8 cellular contexts compared by ENCODE assay signal in the genomic region with DNA sequence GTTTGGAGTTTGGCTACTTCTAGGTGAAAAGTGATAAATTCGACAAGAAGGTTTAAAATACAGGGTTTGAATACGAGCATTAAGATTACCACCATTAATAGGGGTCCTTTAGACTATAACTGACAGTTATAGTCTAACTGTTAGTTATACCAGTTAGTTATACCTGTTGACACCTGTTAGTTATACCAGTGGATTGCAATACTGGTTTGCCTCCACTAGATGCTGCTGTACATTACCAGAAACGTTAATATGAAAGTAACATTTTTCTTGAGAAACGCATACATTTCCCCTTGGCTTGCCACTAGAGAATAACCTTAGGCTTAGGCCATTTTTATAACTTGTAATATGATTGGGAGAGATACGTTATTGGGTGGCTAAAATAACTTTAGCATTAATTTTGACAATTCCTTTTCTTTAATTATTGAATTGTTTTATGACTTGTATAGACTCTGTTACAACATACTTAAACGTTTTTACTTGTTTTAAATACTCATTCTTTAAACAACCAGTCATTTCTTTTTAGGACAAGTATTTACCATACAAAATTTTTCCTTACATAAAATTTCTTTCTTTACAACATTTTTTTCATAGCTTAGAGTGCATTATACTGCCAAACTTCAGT.
DNase-seq lines count a peak whose midpoint lies in the region; ATAC-seq and TF ChIP-seq lines count a peak whose summit lies in the region.

No MANE protein-coding gene starts in this region.

- no peak overlapping the region for H3K4me3 ChIP-seq in heart right ventricle
- no peak overlapping the region for H3K4me3 ChIP-seq in transverse colon

- H3K36me3 ChIP-seq in heart right ventricle, result no peaks in the 10 kb centered on the region
- no peaks in the 10 kb centered on the region for H3K36me3 ChIP-seq in transverse colon

- DNase-seq in heart right ventricle (no peak), left cardiac atrium (no peak), NCI-H526 treated with DMSO at 0.1 percent for 48 hours (lab: John Stamatoyannopoulos, UW) (peak; percentile 4), endothelial cell (ENCODE audit: low spot score) (no peak), transverse colon (no peak), DMS79 treated with DMSO at 0.1 percent for 48 hours (lab: John Stamatoyannopoulos, UW) (no peak), T1000 (lab: John Stamatoyannopoulos, UW) (no peak)

- no peak for TF ChIP-seq POLR2A in transverse colon (IDR thresholded peaks at IDR 0.05)

- H3K27ac ChIP-seq in heart right ventricle (no peak overlapping the region), transverse colon (no peak overlapping the region)

- H3K4me3 Mint-ChIP-seq in endothelial cell (ENCODE audit: unreplicated experiment), result no peak overlapping the region

- peaks cover 15% of the 10 kb centered on the region for H3K9me3 Mint-ChIP-seq in endothelial cell (ENCODE audit: unreplicated experiment)

- H3K27me3 ChIP-seq in heart right ventricle (no peaks in the 10 kb centered on the region), transverse colon (no peaks in the 10 kb centered on the region)

- peaks cover 3% of the 10 kb centered on the region for H3K4me1 Mint-ChIP-seq in endothelial cell (ENCODE audit: unreplicated experiment)

- H3K4me1 ChIP-seq in heart right ventricle, result no peaks in the 10 kb centered on the region
- no peaks in the 10 kb centered on the region for H3K4me1 ChIP-seq in transverse colon

- no peak for TF ChIP-seq EP300 in transverse colon (IDR thresholded peaks at IDR 0.05; ENCODE audit: low read depth)

- H3K9me3 ChIP-seq in heart right ventricle, result peaks cover 0 to 52% (median 24%) of the 10 kb centered on the region in 11 donors
- peaks cover 6 to 30% of the 10 kb centered on the region in 2 donors for H3K9me3 ChIP-seq in transverse colon

- in situ Hi-C loops in transverse colon (cut with MboI; ENCODE audit: low pct_ligation_motif_present in 1 of 4, low pct_unique_long_range_greater_than_20kb in 1 of 4, low sequenced_read_pairs in 3 of 4), result no loop called here

- WGBS in heart right ventricle, 2 donors, result 40 to 54% methylated on average over 6 of the region's 6 CpGs
- WGBS in transverse colon (ENCODE audit: low coverage in 1 of 2), 2 donors, result 37 to 51% methylated on average over 6 of the region's 6 CpGs

- H3K27ac Mint-ChIP-seq in endothelial cell (ENCODE audit: unreplicated experiment), result no peak overlapping the region

- ATAC-seq in heart right ventricle, result no peak
- no peak for ATAC-seq in left cardiac atrium
- ATAC-seq in HG02840 (IDR thresholded peaks at IDR 0.05; ENCODE audit: low FRiP score, unreplicated experiment), result peak; percentile 79

- peaks cover 9% of the 10 kb centered on the region for H3K36me3 Mint-ChIP-seq in endothelial cell (ENCODE audit: low read depth, unreplicated experiment)

- H3K27me3 Mint-ChIP-seq in endothelial cell (ENCODE audit: unreplicated experiment), result peaks cover 5% of the 10 kb centered on the region

- TF ChIP-seq CTCF in heart right ventricle (IDR thresholded peaks at IDR 0.05) (peak in 8 of 9 donors; percentile 20 to 61 (median 46)), endothelial cell (IDR thresholded peaks at IDR 0.05; ENCODE audit: unreplicated experiment) (peak; percentile 46), transverse colon (IDR thresholded peaks at IDR 0.05) (peak; percentile 32 to 51 (median 40))

- intact Hi-C loops in heart right ventricle (cut with DNase I), result loop anchor here in 1 of 10 donors (10.0 kb wide), 1 partner anchor 922 kb away; no protein-coding TSS in a partner anchor
- intact Hi-C loops in left cardiac atrium (cut with DNase I), result loop anchor here in 1 of 2 donors (10.0 kb wide), 1 partner anchor 912 kb away; a partner anchor contains a TSS
- intact Hi-C loops in transverse colon (cut with DNase I; ENCODE audit: low total_unique reads), result no loop called here
